21 cellular contexts compared by ENCODE assay signal in the genomic region with DNA sequence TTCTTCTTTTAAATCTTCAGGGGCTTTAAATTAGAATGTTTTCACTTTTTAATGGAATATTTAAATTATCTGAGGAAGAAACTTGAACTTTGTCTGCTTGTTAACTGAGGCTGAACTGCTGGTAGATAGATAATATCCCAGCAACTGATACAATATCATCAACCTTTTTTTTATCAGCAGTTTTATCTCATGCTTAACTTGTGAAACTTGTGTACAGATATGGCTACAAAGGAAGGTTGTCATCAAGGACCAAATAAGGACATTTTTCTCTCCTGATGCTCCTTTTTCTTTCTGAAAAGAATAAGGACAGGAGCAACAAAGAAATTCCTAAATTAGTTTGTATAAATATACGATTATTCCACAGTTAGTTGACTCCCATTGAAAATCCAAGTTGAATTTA.
DNase-seq lines count a peak whose midpoint lies in the region; ATAC-seq and TF ChIP-seq lines count a peak whose summit lies in the region.
"Had no signal": no experiment of that assay in that cellular context is flagged by ENCODE, and none has a peak within 500 bp of the region (broad histone marks: within the 10 kb centered on the region; RNA-seq: fewer than 3 reads in every experiment).

No MANE protein-coding gene starts in this region.

- intact Hi-C loops in transverse colon (cut with DNase I; ENCODE audit: low total_unique reads), result no loop called here

- H3K4me3 ChIP-seq in MM.1S (ENCODE audit: low read length) (no peak overlapping the region), endodermal cell (ENCODE audit: low read length) (peak overlapping the region; percentile 1), transverse colon (no peak overlapping the region), SJCRH30 (no peak overlapping the region)
- H3K4me3 ChIP-seq: BLaER1, K562 had no signal

- H3K9ac ChIP-seq in MM.1S (ENCODE audit: low read length) (no peak overlapping the region), endodermal cell (ENCODE audit: extremely low read depth, low read length, poor library complexity, severe bottlenecking) (no peak overlapping the region)
- H3K9ac ChIP-seq: BLaER1 had no signal

- no peaks in the 10 kb centered on the region for H4K20me1 ChIP-seq in MM.1S (ENCODE audit: insufficient read depth, low read length)
- H4K20me1 ChIP-seq: BLaER1 had no signal

- ATAC-seq in GM18909 (IDR thresholded peaks at IDR 0.05; ENCODE audit: poor library complexity, unreplicated experiment) (no peak), GM18873 (IDR thresholded peaks at IDR 0.05; ENCODE audit: low FRiP score, unreplicated experiment) (no peak)
- ATAC-seq: K562 had no signal

- DNase-seq in MM.1S (no peak), endodermal cell (no peak), transverse colon (no peak), SJCRH30 (no peak), CD1c-positive myeloid dendritic cell (ENCODE audit: extremely low spot score) (no peak)
- DNase-seq: CD4-positive, alpha-beta T cell; DMS53; H9; NCI-H1105 treated with DMSO at 0.1 percent for 48 hours; NCI-H146; NCI-H1930; NCI-H2107; NCI-H446; NCI-H524 treated with DMSO at 0.1 percent for 48 hours; Right ventricle myocardium superior; RPMI8226 had no signal

- in situ Hi-C loops in transverse colon (cut with MboI; ENCODE audit: low pct_ligation_motif_present in 1 of 4, low pct_unique_long_range_greater_than_20kb in 1 of 4, low sequenced_read_pairs in 3 of 4), result loop anchor here in 1 of 4 donors (25.0 kb wide), 1 partner anchor 1956 kb away; no protein-coding TSS in a partner anchor

- TF ChIP-seq CTCF in MM.1S (IDR thresholded peaks at IDR 0.05; ENCODE audit: low read length), result no peak
- no peak for TF ChIP-seq CTCF in endodermal cell (conservative IDR thresholded peaks at IDR 0.05)
- TF ChIP-seq CTCF in nephron (IDR thresholded peaks at IDR 0.05; ENCODE audit: unreplicated experiment in 3 of 3), result no peak
- no peak for TF ChIP-seq CTCF in transverse colon (IDR thresholded peaks at IDR 0.05)

- H3K9me2 ChIP-seq in MM.1S (replicated peaks; ENCODE audit: insufficient read depth, low read length), result no peaks in the 10 kb centered on the region

- H3K36me3 ChIP-seq in MM.1S (replicated peaks; ENCODE audit: insufficient read depth, low read length), result no peaks in the 10 kb centered on the region
- H3K36me3 ChIP-seq in endodermal cell (ENCODE audit: control insufficient read depth, insufficient read depth, low read length), result no peaks in the 10 kb centered on the region
- no peaks in the 10 kb centered on the region for H3K36me3 ChIP-seq in transverse colon
- H3K36me3 ChIP-seq in SJCRH30, result no peaks in the 10 kb centered on the region
- H3K36me3 ChIP-seq: BLaER1 had no signal

- peak overlapping the region; percentile 11; the same call in 1 of the 2 replicates for H3K4me2 ChIP-seq in MM.1S (ENCODE audit: low read depth, low read length)
- H3K4me2 ChIP-seq: BLaER1 had no signal

- H3K4me1 Mint-ChIP-seq in endodermal cell (peaks cover 38% of the 10 kb centered on the region), nephron (peaks cover 53% of the 10 kb centered on the region)

- H3K27me3 Mint-ChIP-seq in endodermal cell (ENCODE audit: insufficient read depth), result no peaks in the 10 kb centered on the region
- no peaks in the 10 kb centered on the region for H3K27me3 Mint-ChIP-seq in nephron (ENCODE audit: low read depth)

- H3K27ac ChIP-seq in MM.1S (ENCODE audit: low read length) (no peak overlapping the region), endodermal cell (ENCODE audit: low read depth, low read length) (no peak overlapping the region), transverse colon (peak overlapping the region in 3 of 4 donors; percentile 8 to 35 (median 26)), SJCRH30 (no peak overlapping the region)
- H3K27ac ChIP-seq: BLaER1 had no signal

- no peak overlapping the region for H3K27ac Mint-ChIP-seq in endodermal cell
- H3K27ac Mint-ChIP-seq in nephron, result peak overlapping the region in 2 of 3 experiments; percentile 21 to 60
- H3K27ac Mint-ChIP-seq: CD4-positive, alpha-beta T cell; H9 had no signal

- no peak overlapping the region for H2AFZ ChIP-seq in MM.1S (ENCODE audit: low read length)

- H3F3A ChIP-seq in MM.1S (ENCODE audit: insufficient read depth, low read length), result no peaks in the 10 kb centered on the region

- H3K4me1 ChIP-seq in MM.1S (ENCODE audit: low read length) (peaks cover 28% of the 10 kb centered on the region), endodermal cell (ENCODE audit: control insufficient read depth, insufficient read depth, low read length) (peaks cover 12% of the 10 kb centered on the region), transverse colon (peaks cover 0 to 13% (median 2%) of the 10 kb centered on the region in 4 donors), SJCRH30 (no peaks in the 10 kb centered on the region)
- H3K4me1 ChIP-seq: BLaER1 had no signal

- WGBS in endodermal cell (ENCODE audit: insufficient coverage in 1 of 2, insufficient read length in 1 of 2), 2 experiments, result 90 to 100% methylated on average over 1 of the region's 1 CpG
- 40 to 54% methylated on average over 1 of the region's 1 CpG for WGBS in transverse colon (ENCODE audit: low coverage in 1 of 2), 2 donors

- H3K9me3 Mint-ChIP-seq in endodermal cell, result no peaks in the 10 kb centered on the region
- no peaks in the 10 kb centered on the region for H3K9me3 Mint-ChIP-seq in nephron
- H3K9me3 Mint-ChIP-seq: CD4-positive, alpha-beta T cell; H9 had no signal

- TF ChIP-seq EP300 in transverse colon (IDR thresholded peaks at IDR 0.05; ENCODE audit: low read depth), result no peak

- TF ChIP-seq POLR2A in transverse colon (IDR thresholded peaks at IDR 0.05), result no peak

- no peaks in the 10 kb centered on the region for H3K27me3 ChIP-seq in MM.1S (replicated peaks; ENCODE audit: insufficient read depth, low read length)
- H3K27me3 ChIP-seq in endodermal cell (ENCODE audit: control insufficient read depth, insufficient read depth, low read length, poor library complexity, severe bottlenecking), result peaks cover 4% of the 10 kb centered on the region
- no peaks in the 10 kb centered on the region for H3K27me3 ChIP-seq in transverse colon
- H3K27me3 ChIP-seq in SJCRH30, result no peaks in the 10 kb centered on the region
- H3K27me3 ChIP-seq: BLaER1 had no signal

- H3K4me3 Mint-ChIP-seq in endodermal cell (no peak overlapping the region), nephron (peak overlapping the region in 1 of 3 experiments; percentile 4)
- H3K4me3 Mint-ChIP-seq: CD4-positive, alpha-beta T cell; H9 had no signal

- no peaks in the 10 kb centered on the region for H3K36me3 Mint-ChIP-seq in endodermal cell (ENCODE audit: low read depth)
- no peaks in the 10 kb centered on the region for H3K36me3 Mint-ChIP-seq in nephron (ENCODE audit: low read depth)

- H3K79me2 ChIP-seq in MM.1S (ENCODE audit: low read length), result no peaks in the 10 kb centered on the region

- H3K9me3 ChIP-seq in MM.1S (replicated peaks; ENCODE audit: insufficient read depth, low read length) (no peaks in the 10 kb centered on the region), endodermal cell (ENCODE audit: control insufficient read depth, low read length) (no peaks in the 10 kb centered on the region), transverse colon (no peaks in the 10 kb centered on the region), SJCRH30 (replicated peaks) (no peaks in the 10 kb centered on the region)
- H3K9me3 ChIP-seq: BLaER1 had no signal

Comparison
In these comparisons a context has a peak if more than half of its experiments do, and no peak if none do; other contexts are left out.
1. H3K27ac ChIP-seq: peak in transverse colon (3 of 4); none in MM.1S (single experiment), endodermal cell (single experiment) and SJCRH30 (single experiment).